Comparison of ENCODE assay signal across 1 cellular context in the genomic region with DNA sequence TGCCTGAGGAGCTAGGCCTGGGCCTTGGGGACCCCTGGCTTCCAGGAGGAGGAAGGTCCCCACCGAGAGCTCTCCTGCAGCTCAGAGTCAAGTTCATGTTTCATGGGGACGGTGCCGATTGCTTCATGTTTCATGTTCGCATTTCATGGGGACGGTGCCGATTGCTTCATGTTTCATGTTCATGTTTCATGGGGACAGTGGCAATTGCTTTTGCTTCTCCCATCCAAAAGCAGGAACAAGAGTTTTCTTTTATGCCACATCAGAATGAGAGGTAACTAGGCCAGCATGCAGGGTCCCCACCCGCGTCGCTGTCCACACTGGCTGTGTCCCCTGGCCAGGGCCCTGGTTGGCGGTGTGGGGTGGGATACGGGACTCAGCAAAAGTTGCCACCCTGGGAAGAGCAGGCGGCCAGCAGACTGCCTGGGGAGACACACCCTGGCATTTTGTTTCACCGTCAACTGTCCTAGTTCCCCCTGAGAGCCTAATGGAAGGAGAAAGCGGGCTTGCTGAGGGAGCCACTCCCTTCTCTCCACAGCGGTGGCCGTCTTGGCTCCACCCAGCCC.
A peak's percentile ranks its signal among the peaks of the same experiment; 100 is the strongest.
TF ChIP-seq lines count a peak whose summit lies in the region.

No MANE protein-coding gene starts in this region.

TF ChIP-seq in HepG2, 621 proteins besides CTCF, POLR2A, EP300 and RAD21 (continued from another document):
- TF ChIP-seq, protein P1, sequence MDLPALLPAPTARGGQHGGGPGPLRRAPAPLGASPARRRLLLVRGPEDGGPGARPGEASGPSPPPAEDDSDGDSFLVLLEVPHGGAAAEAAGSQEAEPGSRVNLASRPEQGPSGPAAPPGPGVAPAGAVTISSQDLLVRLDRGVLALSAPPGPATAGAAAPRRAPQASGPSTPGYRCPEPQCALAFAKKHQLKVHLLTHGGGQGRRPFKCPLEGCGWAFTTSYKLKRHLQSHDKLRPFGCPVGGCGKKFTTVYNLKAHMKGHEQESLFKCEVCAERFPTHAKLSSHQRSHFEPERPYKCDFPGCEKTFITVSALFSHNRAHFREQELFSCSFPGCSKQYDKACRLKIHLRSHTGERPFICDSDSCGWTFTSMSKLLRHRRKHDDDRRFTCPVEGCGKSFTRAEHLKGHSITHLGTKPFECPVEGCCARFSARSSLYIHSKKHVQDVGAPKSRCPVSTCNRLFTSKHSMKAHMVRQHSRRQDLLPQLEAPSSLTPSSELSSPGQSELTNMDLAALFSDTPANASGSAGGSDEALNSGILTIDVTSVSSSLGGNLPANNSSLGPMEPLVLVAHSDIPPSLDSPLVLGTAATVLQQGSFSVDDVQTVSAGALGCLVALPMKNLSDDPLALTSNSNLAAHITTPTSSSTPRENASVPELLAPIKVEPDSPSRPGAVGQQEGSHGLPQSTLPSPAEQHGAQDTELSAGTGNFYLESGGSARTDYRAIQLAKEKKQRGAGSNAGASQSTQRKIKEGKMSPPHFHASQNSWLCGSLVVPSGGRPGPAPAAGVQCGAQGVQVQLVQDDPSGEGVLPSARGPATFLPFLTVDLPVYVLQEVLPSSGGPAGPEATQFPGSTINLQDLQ (CRISPR knock-in tag; IDR thresholded peaks at IDR 0.05) = peak; percentile 53; the same call in 1 of the 2 replicates
- TF ChIP-seq ZFP36 (IDR thresholded peaks at IDR 0.05; ENCODE audit: borderline replicate concordance, low read depth, low read length, partially characterized antibody) (no peak), ZNF225 (CRISPR knock-in tag; IDR thresholded peaks at IDR 0.05) (peak; percentile 12; the same call in 1 of the 2 replicates), YEATS4 (CRISPR knock-in tag; IDR thresholded peaks at IDR 0.05; ENCODE audit: borderline replicate concordance) (peak; percentile 29; the same call in 1 of the 2 replicates), SATB2 (CRISPR knock-in tag; IDR thresholded peaks at IDR 0.05) (no peak), ZBTB7B (CRISPR knock-in tag; IDR thresholded peaks at IDR 0.05) (peak; percentile 8; the same call in 1 of the 2 replicates), TSC22D2 (CRISPR knock-in tag; IDR thresholded peaks at IDR 0.05; ENCODE audit: borderline replicate concordance) (0 out of 2 replicates have a peak, but pooled peaks have one; percentile 10), CBX5 (CRISPR knock-in tag; IDR thresholded peaks at IDR 0.05; ENCODE audit: borderline replicate concordance) (0 out of 2 replicates have a peak, but pooled peaks have one; percentile 31), ZC3H4 (CRISPR knock-in tag; IDR thresholded peaks at IDR 0.05; ENCODE audit: borderline replicate concordance) (0 out of 2 replicates have a peak, but pooled peaks have one; percentile 55), ZNF143 (CRISPR knock-in tag; IDR thresholded peaks at IDR 0.05) (no peak), FOXA3 (CRISPR knock-in tag; IDR thresholded peaks at IDR 0.05) (no peak), NFKB2 (CRISPR knock-in tag; IDR thresholded peaks at IDR 0.05; ENCODE audit: borderline replicate concordance) (0 out of 2 replicates have a peak, but pooled peaks have one; percentile 12), ZNF552 (CRISPR knock-in tag; IDR thresholded peaks at IDR 0.05; ENCODE audit: borderline replicate concordance) (no peak), TBL1XR1 (IDR thresholded peaks at IDR 0.05; ENCODE audit: borderline replicate concordance, low read length, partially characterized antibody) (peak; percentile 77), CEBPB (IDR thresholded peaks at IDR 0.05; ENCODE audit: borderline replicate concordance, low read depth, low read length) (peak; percentile 92), ETV5 (CRISPR knock-in tag; IDR thresholded peaks at IDR 0.05; ENCODE audit: borderline replicate concordance) (0 out of 2 replicates have a peak, but pooled peaks have one; percentile 11), ZNF883 (CRISPR knock-in tag; IDR thresholded peaks at IDR 0.05; ENCODE audit: not compliant biosample characterization) (no peak), CBX2 (IDR thresholded peaks at IDR 0.05; ENCODE audit: low read depth, low read length) (no peak), CBX2 (CRISPR knock-in tag; IDR thresholded peaks at IDR 0.05; ENCODE audit: low read depth) (no peak), ZNF335 (CRISPR knock-in tag; IDR thresholded peaks at IDR 0.05) (no peak)
- TF ChIP-seq, protein P2, sequence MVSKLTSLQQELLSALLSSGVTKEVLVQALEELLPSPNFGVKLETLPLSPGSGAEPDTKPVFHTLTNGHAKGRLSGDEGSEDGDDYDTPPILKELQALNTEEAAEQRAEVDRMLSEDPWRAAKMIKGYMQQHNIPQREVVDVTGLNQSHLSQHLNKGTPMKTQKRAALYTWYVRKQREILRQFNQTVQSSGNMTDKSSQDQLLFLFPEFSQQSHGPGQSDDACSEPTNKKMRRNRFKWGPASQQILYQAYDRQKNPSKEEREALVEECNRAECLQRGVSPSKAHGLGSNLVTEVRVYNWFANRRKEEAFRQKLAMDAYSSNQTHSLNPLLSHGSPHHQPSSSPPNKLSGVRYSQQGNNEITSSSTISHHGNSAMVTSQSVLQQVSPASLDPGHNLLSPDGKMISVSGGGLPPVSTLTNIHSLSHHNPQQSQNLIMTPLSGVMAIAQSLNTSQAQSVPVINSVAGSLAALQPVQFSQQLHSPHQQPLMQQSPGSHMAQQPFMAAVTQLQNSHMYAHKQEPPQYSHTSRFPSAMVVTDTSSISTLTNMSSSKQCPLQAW (CRISPR knock-in tag; IDR thresholded peaks at IDR 0.05) = no peak
- TF ChIP-seq, protein P3, sequence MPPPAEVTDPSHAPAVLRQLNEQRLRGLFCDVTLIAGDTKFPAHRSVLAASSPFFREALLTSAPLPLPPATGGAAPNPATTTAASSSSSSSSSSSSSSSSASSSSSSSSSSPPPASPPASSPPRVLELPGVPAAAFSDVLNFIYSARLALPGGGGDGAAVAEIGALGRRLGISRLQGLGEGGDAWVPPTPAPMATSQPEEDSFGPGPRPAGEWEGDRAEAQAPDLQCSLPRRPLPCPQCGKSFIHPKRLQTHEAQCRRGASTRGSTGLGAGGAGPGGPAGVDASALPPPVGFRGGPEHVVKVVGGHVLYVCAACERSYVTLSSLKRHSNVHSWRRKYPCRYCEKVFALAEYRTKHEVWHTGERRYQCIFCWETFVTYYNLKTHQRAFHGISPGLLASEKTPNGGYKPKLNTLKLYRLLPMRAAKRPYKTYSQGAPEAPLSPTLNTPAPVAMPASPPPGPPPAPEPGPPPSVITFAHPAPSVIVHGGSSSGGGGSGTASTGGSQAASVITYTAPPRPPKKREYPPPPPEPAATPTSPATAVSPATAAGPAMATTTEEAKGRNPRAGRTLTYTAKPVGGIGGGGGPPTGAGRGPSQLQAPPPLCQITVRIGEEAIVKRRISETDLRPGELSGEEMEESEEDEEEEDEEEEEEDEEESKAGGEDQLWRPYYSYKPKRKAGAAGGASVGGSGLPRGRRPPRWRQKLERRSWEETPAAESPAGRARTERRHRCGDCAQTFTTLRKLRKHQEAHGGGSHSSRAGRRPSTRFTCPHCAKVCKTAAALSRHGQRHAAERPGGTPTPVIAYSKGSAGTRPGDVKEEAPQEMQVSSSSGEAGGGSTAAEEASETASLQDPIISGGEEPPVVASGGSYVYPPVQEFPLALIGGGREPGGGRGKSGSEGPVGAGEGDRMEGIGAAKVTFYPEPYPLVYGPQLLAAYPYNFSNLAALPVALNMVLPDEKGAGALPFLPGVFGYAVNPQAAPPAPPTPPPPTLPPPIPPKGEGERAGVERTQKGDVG (CRISPR knock-in tag; IDR thresholded peaks at IDR 0.05; ENCODE audit: borderline replicate concordance) = 0 out of 2 replicates have a peak, but pooled peaks have one; percentile 33
- TF ChIP-seq, protein P4, sequence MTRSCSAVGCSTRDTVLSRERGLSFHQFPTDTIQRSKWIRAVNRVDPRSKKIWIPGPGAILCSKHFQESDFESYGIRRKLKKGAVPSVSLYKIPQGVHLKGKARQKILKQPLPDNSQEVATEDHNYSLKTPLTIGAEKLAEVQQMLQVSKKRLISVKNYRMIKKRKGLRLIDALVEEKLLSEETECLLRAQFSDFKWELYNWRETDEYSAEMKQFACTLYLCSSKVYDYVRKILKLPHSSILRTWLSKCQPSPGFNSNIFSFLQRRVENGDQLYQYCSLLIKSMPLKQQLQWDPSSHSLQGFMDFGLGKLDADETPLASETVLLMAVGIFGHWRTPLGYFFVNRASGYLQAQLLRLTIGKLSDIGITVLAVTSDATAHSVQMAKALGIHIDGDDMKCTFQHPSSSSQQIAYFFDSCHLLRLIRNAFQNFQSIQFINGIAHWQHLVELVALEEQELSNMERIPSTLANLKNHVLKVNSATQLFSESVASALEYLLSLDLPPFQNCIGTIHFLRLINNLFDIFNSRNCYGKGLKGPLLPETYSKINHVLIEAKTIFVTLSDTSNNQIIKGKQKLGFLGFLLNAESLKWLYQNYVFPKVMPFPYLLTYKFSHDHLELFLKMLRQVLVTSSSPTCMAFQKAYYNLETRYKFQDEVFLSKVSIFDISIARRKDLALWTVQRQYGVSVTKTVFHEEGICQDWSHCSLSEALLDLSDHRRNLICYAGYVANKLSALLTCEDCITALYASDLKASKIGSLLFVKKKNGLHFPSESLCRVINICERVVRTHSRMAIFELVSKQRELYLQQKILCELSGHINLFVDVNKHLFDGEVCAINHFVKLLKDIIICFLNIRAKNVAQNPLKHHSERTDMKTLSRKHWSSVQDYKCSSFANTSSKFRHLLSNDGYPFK (CRISPR knock-in tag; IDR thresholded peaks at IDR 0.05; ENCODE audit: borderline replicate concordance) = peak; percentile 3; the same call in 1 of the 2 replicates
- TF ChIP-seq, protein P5, sequence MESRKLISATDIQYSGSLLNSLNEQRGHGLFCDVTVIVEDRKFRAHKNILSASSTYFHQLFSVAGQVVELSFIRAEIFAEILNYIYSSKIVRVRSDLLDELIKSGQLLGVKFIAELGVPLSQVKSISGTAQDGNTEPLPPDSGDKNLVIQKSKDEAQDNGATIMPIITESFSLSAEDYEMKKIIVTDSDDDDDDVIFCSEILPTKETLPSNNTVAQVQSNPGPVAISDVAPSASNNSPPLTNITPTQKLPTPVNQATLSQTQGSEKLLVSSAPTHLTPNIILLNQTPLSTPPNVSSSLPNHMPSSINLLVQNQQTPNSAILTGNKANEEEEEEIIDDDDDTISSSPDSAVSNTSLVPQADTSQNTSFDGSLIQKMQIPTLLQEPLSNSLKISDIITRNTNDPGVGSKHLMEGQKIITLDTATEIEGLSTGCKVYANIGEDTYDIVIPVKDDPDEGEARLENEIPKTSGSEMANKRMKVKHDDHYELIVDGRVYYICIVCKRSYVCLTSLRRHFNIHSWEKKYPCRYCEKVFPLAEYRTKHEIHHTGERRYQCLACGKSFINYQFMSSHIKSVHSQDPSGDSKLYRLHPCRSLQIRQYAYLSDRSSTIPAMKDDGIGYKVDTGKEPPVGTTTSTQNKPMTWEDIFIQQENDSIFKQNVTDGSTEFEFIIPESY (CRISPR knock-in tag; IDR thresholded peaks at IDR 0.05) = no peak
- TF ChIP-seq, protein P6, sequence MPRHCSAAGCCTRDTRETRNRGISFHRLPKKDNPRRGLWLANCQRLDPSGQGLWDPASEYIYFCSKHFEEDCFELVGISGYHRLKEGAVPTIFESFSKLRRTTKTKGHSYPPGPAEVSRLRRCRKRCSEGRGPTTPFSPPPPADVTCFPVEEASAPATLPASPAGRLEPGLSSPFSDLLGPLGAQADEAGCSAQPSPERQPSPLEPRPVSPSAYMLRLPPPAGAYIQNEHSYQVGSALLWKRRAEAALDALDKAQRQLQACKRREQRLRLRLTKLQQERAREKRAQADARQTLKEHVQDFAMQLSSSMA (CRISPR knock-in tag; IDR thresholded peaks at IDR 0.05) = no peak
- TF ChIP-seq, protein P7, sequence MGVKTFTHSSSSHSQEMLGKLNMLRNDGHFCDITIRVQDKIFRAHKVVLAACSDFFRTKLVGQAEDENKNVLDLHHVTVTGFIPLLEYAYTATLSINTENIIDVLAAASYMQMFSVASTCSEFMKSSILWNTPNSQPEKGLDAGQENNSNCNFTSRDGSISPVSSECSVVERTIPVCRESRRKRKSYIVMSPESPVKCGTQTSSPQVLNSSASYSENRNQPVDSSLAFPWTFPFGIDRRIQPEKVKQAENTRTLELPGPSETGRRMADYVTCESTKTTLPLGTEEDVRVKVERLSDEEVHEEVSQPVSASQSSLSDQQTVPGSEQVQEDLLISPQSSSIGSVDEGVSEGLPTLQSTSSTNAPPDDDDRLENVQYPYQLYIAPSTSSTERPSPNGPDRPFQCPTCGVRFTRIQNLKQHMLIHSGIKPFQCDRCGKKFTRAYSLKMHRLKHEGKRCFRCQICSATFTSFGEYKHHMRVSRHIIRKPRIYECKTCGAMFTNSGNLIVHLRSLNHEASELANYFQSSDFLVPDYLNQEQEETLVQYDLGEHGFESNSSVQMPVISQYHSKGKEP (CRISPR knock-in tag; IDR thresholded peaks at IDR 0.05) = no peak
- TF ChIP-seq, protein P8, sequence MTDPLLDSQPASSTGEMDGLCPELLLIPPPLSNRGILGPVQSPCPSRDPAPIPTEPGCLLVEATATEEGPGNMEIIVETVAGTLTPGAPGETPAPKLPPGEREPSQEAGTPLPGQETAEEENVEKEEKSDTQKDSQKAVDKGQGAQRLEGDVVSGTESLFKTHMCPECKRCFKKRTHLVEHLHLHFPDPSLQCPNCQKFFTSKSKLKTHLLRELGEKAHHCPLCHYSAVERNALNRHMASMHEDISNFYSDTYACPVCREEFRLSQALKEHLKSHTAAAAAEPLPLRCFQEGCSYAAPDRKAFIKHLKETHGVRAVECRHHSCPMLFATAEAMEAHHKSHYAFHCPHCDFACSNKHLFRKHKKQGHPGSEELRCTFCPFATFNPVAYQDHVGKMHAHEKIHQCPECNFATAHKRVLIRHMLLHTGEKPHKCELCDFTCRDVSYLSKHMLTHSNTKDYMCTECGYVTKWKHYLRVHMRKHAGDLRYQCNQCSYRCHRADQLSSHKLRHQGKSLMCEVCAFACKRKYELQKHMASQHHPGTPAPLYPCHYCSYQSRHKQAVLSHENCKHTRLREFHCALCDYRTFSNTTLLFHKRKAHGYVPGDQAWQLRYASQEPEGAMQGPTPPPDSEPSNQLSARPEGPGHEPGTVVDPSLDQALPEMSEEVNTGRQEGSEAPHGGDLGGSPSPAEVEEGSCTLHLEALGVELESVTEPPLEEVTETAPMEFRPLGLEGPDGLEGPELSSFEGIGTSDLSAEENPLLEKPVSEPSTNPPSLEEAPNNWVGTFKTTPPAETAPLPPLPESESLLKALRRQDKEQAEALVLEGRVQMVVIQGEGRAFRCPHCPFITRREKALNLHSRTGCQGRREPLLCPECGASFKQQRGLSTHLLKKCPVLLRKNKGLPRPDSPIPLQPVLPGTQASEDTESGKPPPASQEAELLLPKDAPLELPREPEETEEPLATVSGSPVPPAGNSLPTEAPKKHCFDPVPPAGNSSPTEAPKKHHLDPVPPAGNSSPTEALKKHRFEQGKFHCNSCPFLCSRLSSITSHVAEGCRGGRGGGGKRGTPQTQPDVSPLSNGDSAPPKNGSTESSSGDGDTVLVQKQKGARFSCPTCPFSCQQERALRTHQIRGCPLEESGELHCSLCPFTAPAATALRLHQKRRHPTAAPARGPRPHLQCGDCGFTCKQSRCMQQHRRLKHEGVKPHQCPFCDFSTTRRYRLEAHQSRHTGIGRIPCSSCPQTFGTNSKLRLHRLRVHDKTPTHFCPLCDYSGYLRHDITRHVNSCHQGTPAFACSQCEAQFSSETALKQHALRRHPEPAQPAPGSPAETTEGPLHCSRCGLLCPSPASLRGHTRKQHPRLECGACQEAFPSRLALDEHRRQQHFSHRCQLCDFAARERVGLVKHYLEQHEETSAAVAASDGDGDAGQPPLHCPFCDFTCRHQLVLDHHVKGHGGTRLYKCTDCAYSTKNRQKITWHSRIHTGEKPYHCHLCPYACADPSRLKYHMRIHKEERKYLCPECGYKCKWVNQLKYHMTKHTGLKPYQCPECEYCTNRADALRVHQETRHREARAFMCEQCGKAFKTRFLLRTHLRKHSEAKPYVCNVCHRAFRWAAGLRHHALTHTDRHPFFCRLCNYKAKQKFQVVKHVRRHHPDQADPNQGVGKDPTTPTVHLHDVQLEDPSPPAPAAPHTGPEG (CRISPR knock-in tag; IDR thresholded peaks at IDR 0.05) = 0 out of 2 replicates have a peak, but pooled peaks have one; percentile 63
